Comparison of ENCODE assay signal across 26 cellular contexts in the genomic region with DNA sequence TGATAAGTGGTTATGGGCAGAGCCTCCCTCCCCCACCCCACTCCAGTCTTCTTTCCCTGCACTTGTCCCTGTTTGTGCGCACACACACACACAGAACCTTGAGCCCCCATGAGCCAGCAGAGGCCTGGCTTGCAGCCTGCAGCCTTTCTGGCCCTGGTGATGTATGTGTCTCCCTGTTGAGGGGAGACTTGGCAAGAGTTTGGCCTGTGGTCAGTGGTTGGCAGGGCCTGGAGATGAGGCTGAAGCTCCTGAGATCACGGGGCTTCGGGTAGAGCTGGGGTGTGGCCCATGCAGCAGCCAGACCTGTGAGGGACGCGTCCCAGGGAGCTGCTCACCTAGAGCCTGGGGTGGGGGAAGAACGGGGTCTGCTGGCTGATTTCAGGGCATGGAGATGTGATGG. TPM values are rescaled to one million over a fixed set of nuclear protein-coding genes. Genes with fewer than 3 reads are reported as not detected.
DNase-seq lines count a peak whose midpoint lies in the region; TF ChIP-seq lines count a peak whose summit lies in the region.
"Had no signal": no experiment of that assay in that cellular context is flagged by ENCODE, and none has a peak within 500 bp of the region (broad histone marks: within the 10 kb centered on the region; RNA-seq: fewer than 3 reads in every experiment).

No MANE protein-coding gene starts in this region.

- H3K9ac ChIP-seq in BLaER1: no peak overlapping the region
- H3K9ac ChIP-seq: parathyroid adenoma had no signal

- intact Hi-C loops in dorsolateral prefrontal cortex (cut with DNase I): no loop called here

- no peak overlapping the region for H3K27ac ChIP-seq in BLaER1
- no peak overlapping the region for H3K27ac ChIP-seq in dorsolateral prefrontal cortex
- H3K27ac ChIP-seq: body of pancreas, parathyroid adenoma, right atrium auricular region, suprapubic skin had no signal

- DNase-seq in MG63 (peak; percentile 32), dorsolateral prefrontal cortex (no peak), NCI-H128 (lab: John Stamatoyannopoulos, UW; ENCODE audit: unreplicated experiment) (no peak), middle frontal gyrus (ENCODE audit: extremely low spot score, low spot score) (no peak), ecto neural progenitor cell (ENCODE audit: low spot score) (no peak)
- DNase-seq in stimulated activated CD8-positive, alpha-beta memory T cell treated with anti-CD3 and anti-CD28 coated beads, Interleukin-4, amount 100 ng/mL, for 48 hours: no peak
- DNase-seq: activated CD8-positive, alpha-beta T cell treated with anti-CD3 and anti-CD28 coated beads for 36 hours; body of pancreas; CD4-positive, alpha-beta T cell; dermis blood vessel endothelial cell; head of caudate nucleus; Kasumi-1; kidney; midbrain; NCI-H187 treated with DMSO at 0.1 percent for 48 hours; NCI-H345; stimulated activated CD4-positive, alpha-beta T cell treated with anti-CD3 and anti-CD28 coated beads, Interleukin-4, amount 100 ng/mL, for 1 hour; stimulated activated naive B cell treated with anti-CD40 and anti-IgM and Interleukin-4, amounts not matched to agents 10 μg/mL and 1 μg/mL and 100 μg/mL, for 72 hours; T-helper 2 cell had no signal

- H4K20me1 ChIP-seq in BLaER1: peaks cover 25% of the 10 kb centered on the region

- H3K4me3 ChIP-seq in BLaER1 (no peak overlapping the region), MG63 (no peak overlapping the region), dorsolateral prefrontal cortex (peak overlapping the region in 51 of 59 donors; percentile 1 to 70 (median 57)), neuron (ENCODE audit: low read length) (peak overlapping the region; percentile 67)
- H3K4me3 ChIP-seq: body of pancreas, GM12878, GM23338, right atrium auricular region, suprapubic skin had no signal

- TF ChIP-seq CTCF in dorsolateral prefrontal cortex (IDR thresholded peaks at IDR 0.05 in 54 of 56, conservative IDR thresholded peaks at IDR 0.05 in 2 of 56; ENCODE audit: low read depth in 1 of 56, partially characterized antibody in 56 of 56): no peak

- H3K4me1 ChIP-seq in BLaER1 (peaks cover 33% of the 10 kb centered on the region), neuron (ENCODE audit: insufficient read depth, low read length) (peaks cover 22% of the 10 kb centered on the region)
- H3K4me1 ChIP-seq: body of pancreas, parathyroid adenoma, right atrium auricular region had no signal

- no peaks in the 10 kb centered on the region for H3K36me3 ChIP-seq in BLaER1
- H3K36me3 ChIP-seq in MG63: no peaks in the 10 kb centered on the region
- no peaks in the 10 kb centered on the region for H3K36me3 ChIP-seq in neuron (ENCODE audit: insufficient read depth, low read length)
- H3K36me3 ChIP-seq: right atrium auricular region, suprapubic skin had no signal

- peaks cover 15% of the 10 kb centered on the region for H3K27me3 ChIP-seq in BLaER1
- no peaks in the 10 kb centered on the region for H3K27me3 ChIP-seq in MG63
- peaks cover 0 to 82% (median 16%) of the 10 kb centered on the region in 45 donors for H3K27me3 ChIP-seq in dorsolateral prefrontal cortex
- no peaks in the 10 kb centered on the region for H3K27me3 ChIP-seq in neuron (ENCODE audit: insufficient read depth, low read length)
- H3K27me3 ChIP-seq: body of pancreas, right atrium auricular region, suprapubic skin had no signal

- H2AFZ ChIP-seq in neuron (ENCODE audit: low read depth, low read length): no peak overlapping the region
- H2AFZ ChIP-seq: GM23338, parathyroid adenoma had no signal

- peak overlapping the region; percentile 71 for H3K4me2 ChIP-seq in BLaER1

- H3K9me3 ChIP-seq in BLaER1 (no peaks in the 10 kb centered on the region), MG63 (no peaks in the 10 kb centered on the region), neuron (ENCODE audit: low read length) (no peaks in the 10 kb centered on the region)
- H3K9me3 ChIP-seq: right atrium auricular region, suprapubic skin had no signal

RNA-seq across cellular contexts. Expression of a gene that starts 2.3 kb away (rescaled TPM):
- total RNA-seq in MG63 (2014; rRNA removed; shearing (Covaris generic); ENCODE audit: low replicate concordance): 0.63 TPM in 1 of 2 replicates, not detected in the other
- 10 to 100 TPM; 13.8 to 28.3 (median 20.2) TPM for total RNA-seq in dorsolateral prefrontal cortex
- total RNA-seq: CD4-positive, alpha-beta T cell had no signal

RNA-seq across cellular contexts. Expression of a gene that starts 31.3 kb away (rescaled TPM):
- 8.2 and 10.8 TPM in 2 replicates for total RNA-seq in MG63 (2014; rRNA removed; shearing (Covaris generic); ENCODE audit: low replicate concordance)
- total RNA-seq in dorsolateral prefrontal cortex: 100 to 1,000 TPM in 118 of 120 experiments, 10 to 100 TPM in 2; 82.1 to 367 (median 187) TPM

RNA-seq across cellular contexts. Expression of a gene that starts 43.1 kb away (rescaled TPM):
- 1.7 and 4.4 TPM in 2 replicates for total RNA-seq in MG63 (2014; rRNA removed; shearing (Covaris generic); ENCODE audit: low replicate concordance)
- total RNA-seq in dorsolateral prefrontal cortex: 10 to 100 TPM; 25.4 to 60.7 (median 42.0) TPM

Comparison
In these comparisons a context has a peak if more than half of its experiments do, and no peak if none do; other contexts are left out.
1. H3K4me3 ChIP-seq: peak in dorsolateral prefrontal cortex (51 of 59) and neuron (single experiment); none in BLaER1 (single experiment) and MG63 (single experiment).